ENCODE assay signal across 31 cellular contexts in the genomic region with DNA sequence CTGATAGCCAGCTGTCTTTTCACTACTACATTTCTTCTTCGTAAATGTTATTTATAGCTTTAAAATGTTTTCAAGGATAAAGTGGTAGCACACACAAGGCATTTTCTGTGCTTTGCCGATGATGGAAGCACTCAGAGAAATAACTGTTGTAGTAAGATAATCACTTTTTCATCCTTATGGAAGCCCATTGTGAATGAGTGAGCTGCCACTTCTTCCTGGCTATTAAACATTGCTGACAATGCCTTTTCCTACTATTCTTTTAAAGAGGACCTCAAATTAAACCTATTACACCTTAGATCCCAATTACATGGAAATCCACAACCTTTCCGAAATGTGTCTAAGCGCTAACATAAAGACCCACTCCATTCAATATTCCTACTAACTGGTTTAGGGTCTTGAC.
"Had no signal": no experiment of that assay in that cellular context is flagged by ENCODE, and none has a peak within 500 bp of the region (broad histone marks: within the 10 kb centered on the region; RNA-seq: fewer than 3 reads in every experiment).

No MANE protein-coding gene starts in this region.

- H3K4me3 Mint-ChIP-seq: activated B cell treated with CpG ODN at 0.5 μM for 24 hours; activated CD8-positive, alpha-beta T cell treated with anti-CD3 and anti-CD28 coated beads for 36 hours; activated naive CD8-positive, alpha-beta T cell; activated T-cell treated with anti-CD3 and anti-CD28 coated beads, Interleukin-2, amount 50 U/mL, for 4 hours; activated T-helper 17 cell treated with anti-CD3 and anti-CD28 coated beads, Interleukin-2, amount 50 U/mL, for 72 hours; central memory CD8-positive, alpha-beta T cell; dendritic cell treated with granulocyte-macrophage colony-stimulating factor and Interleukin-4, amounts not matched to agents 40 ng/mL and 50 ng/mL, for 4 days; T-helper 17 cell; T-helper 2 cell treated with Interferon-gamma antibody and Interleukin-4, amounts not matched to agents 5 μg/mL and 100 μg/mL, for 36 hours had no signal

- DNase-seq: activated B cell treated with CpG ODN at 0.5 μM for 24 hours; activated CD4-positive, alpha-beta T cell treated with anti-CD3 and anti-CD28 coated beads for 48 hours; activated CD4-positive, alpha-beta T cell treated with anti-CD3 and anti-CD28 coated beads, Interleukin-2, amount 50 U/mL, for 1 hour; activated CD4-positive, alpha-beta T cell treated with anti-CD3 and anti-CD28 coated beads, Interleukin-2, amount 50 U/mL, for 48 hours; activated CD8-positive, alpha-beta memory T cell treated with anti-CD3 and anti-CD28 coated beads for 24 hours; activated CD8-positive, alpha-beta T cell treated with anti-CD3 and anti-CD28 coated beads for 36 hours; activated effector memory CD4-positive, alpha-beta T cell treated with Interleukin-2 at 50 U/mL for 16 hours; activated gamma-delta T cell treated with Interleukin-2 at 50 U/mL for 16 hours; activated naive CD4-positive, alpha-beta T cell treated with anti-CD3 and anti-CD28 coated beads, Interleukin-2, amount 50 U/mL, for 16 hours; activated naive CD4-positive, alpha-beta T cell treated with Interleukin-2 at 50 U/mL for 16 hours; activated T-cell treated with anti-CD3 and anti-CD28 coated beads, Interleukin-2, amount 50 U/mL, for 4 hours; amniotic stem cell; brain microvascular endothelial cell; dorsolateral prefrontal cortex; effector memory CD4-positive, alpha-beta T cell; erythroblast; foreskin keratinocyte; gastrocnemius medialis; heart right ventricle; T-helper 17 cell; T1000; WERI-Rb-1 had no signal

- FAIRE-seq: astrocyte, bronchial epithelial cell had no signal

- H3K4me1 Mint-ChIP-seq: activated B cell treated with CpG ODN at 0.5 μM for 24 hours; activated T-helper 17 cell treated with anti-CD3 and anti-CD28 coated beads, Interleukin-2, amount 50 U/mL, for 72 hours; central memory CD8-positive, alpha-beta T cell; T-helper 17 cell had no signal

- H3K27ac ChIP-seq: brain microvascular endothelial cell, coronary artery, esophagus muscularis mucosa, foreskin keratinocyte, gastrocnemius medialis, heart right ventricle, WERI-Rb-1 had no signal

- H3K4me1 ChIP-seq: esophagus muscularis mucosa, foreskin keratinocyte, gastrocnemius medialis, heart right ventricle had no signal

- H3K27me3 ChIP-seq: brain microvascular endothelial cell, esophagus muscularis mucosa, foreskin keratinocyte, gastrocnemius medialis, heart right ventricle had no signal

- H3K36me3 Mint-ChIP-seq: activated naive CD8-positive, alpha-beta T cell had no signal

- H3K27me3 Mint-ChIP-seq: activated B cell treated with CpG ODN at 0.5 μM for 24 hours; activated CD8-positive, alpha-beta T cell treated with anti-CD3 and anti-CD28 coated beads for 36 hours; activated naive CD8-positive, alpha-beta T cell; activated T-helper 17 cell treated with anti-CD3 and anti-CD28 coated beads, Interleukin-2, amount 50 U/mL, for 72 hours; central memory CD8-positive, alpha-beta T cell; dendritic cell treated with granulocyte-macrophage colony-stimulating factor and Interleukin-4, amounts not matched to agents 40 ng/mL and 50 ng/mL, for 4 days; T-helper 17 cell had no signal

- H3K9me3 Mint-ChIP-seq: activated B cell treated with CpG ODN at 0.5 μM for 24 hours; activated CD8-positive, alpha-beta T cell treated with anti-CD3 and anti-CD28 coated beads for 36 hours; central memory CD8-positive, alpha-beta T cell; dendritic cell treated with granulocyte-macrophage colony-stimulating factor and Interleukin-4, amounts not matched to agents 40 ng/mL and 50 ng/mL, for 4 days; T-helper 2 cell treated with Interferon-gamma antibody and Interleukin-4, amounts not matched to agents 5 μg/mL and 100 μg/mL, for 36 hours had no signal

- H3K9me3 ChIP-seq: esophagus muscularis mucosa, gastrocnemius medialis, heart right ventricle had no signal

- H3K4me3 ChIP-seq: coronary artery, dorsolateral prefrontal cortex, esophagus muscularis mucosa, gastrocnemius medialis, heart right ventricle had no signal

- H3K36me3 ChIP-seq: brain microvascular endothelial cell, esophagus muscularis mucosa, gastrocnemius medialis, heart right ventricle, WERI-Rb-1 had no signal

- H3K27ac Mint-ChIP-seq: activated B cell treated with CpG ODN at 0.5 μM for 24 hours; activated CD8-positive, alpha-beta T cell treated with anti-CD3 and anti-CD28 coated beads for 36 hours; activated naive CD8-positive, alpha-beta T cell; activated T-helper 17 cell treated with anti-CD3 and anti-CD28 coated beads, Interleukin-2, amount 50 U/mL, for 72 hours; dendritic cell treated with granulocyte-macrophage colony-stimulating factor and Interleukin-4, amounts not matched to agents 40 ng/mL and 50 ng/mL, for 4 days; T-helper 17 cell; T-helper 2 cell treated with Interferon-gamma antibody and Interleukin-4, amounts not matched to agents 5 μg/mL and 100 μg/mL, for 36 hours had no signal
